ENCODE assay signal across 19 cellular contexts in the genomic region with DNA sequence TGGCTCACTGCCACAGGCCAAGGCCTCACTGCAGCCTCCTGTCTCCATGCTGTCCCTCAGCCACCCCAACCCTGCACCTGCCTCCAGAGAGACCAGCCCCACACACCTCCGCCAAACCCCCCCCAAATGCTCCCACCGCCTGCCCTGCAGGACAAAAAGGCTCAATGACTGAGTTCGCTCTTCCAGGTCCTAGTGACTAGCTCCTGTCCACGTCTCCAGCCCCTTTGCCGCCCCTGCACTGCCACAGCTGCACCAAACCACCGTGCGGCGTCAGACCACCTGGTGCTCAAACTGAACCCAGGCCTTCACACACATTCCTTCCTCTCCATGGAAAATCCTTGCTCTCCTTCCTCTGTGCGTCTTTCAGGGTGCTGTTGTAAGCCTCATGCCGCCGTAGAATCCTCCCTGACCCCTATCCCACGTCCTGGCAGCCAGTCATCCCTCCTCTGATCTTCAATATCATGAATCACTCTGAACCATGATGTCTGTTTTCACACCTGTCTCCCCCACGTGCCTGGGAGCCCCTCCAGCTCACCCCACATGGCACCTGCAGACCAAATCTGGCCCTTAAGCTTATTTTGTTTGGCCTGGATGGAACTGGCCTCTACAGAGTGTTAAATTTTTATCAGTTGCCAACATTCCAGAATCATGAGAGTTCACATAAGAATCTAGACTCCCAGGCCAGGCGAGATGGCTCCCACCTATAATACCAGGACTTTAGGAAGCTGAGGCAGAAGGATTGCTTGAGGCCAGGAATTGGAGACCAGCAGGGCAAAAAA. TPM values are rescaled to one million over a fixed set of nuclear protein-coding genes. Genes with fewer than 3 reads are reported as not detected.
DNase-seq lines count a peak whose midpoint lies in the region; ATAC-seq and TF ChIP-seq lines count a peak whose summit lies in the region.
"Had no signal": no experiment of that assay in that cellular context is flagged by ENCODE, and none has a peak within 500 bp of the region (broad histone marks: within the 10 kb centered on the region; RNA-seq: fewer than 3 reads in every experiment).

No MANE protein-coding gene starts in this region.

- intact Hi-C loops in Right ventricle myocardium superior (cut with DNase I) (loop anchor here (10.0 kb wide), 1 partner anchor 423 kb away; no protein-coding TSS in a partner anchor), cardiac septum (cut with DNase I) (no loop called here)

- peaks cover 0 to 24% of the 10 kb centered on the region in 2 donors for H3K4me1 ChIP-seq in thoracic aorta (ENCODE audit: control insufficient read depth in 1 of 2, low read depth in 2 of 2)

- no peaks in the 10 kb centered on the region for H3K36me3 ChIP-seq in brain microvascular endothelial cell (replicated peaks)
- no peaks in the 10 kb centered on the region for H3K36me3 ChIP-seq in thoracic aorta
- H3K36me3 ChIP-seq: neutrophil, stomach had no signal

- TF ChIP-seq CTCF in brain microvascular endothelial cell (IDR thresholded peaks at IDR 0.05; ENCODE audit: low read depth, low read length, missing control alignments) (no peak), thoracic aorta (IDR thresholded peaks at IDR 0.05) (no peak)

- peak; percentile 43 for ATAC-seq in Right ventricle myocardium superior (ENCODE audit: poor library complexity)
- ATAC-seq in thoracic aorta (ENCODE audit: insufficient number of reproducible peaks, low FRiP score, low read depth), result no peak
- ATAC-seq: esophagus mucosa had no signal

- H3K9me3 ChIP-seq in thoracic aorta, result no peaks in the 10 kb centered on the region
- H3K9me3 ChIP-seq: neutrophil, stomach had no signal

- H3K27me3 ChIP-seq in brain microvascular endothelial cell (replicated peaks) (peaks cover 35% of the 10 kb centered on the region), thoracic aorta (replicated peaks; ENCODE audit: insufficient read depth) (no peaks in the 10 kb centered on the region)

- DNase-seq in Right ventricle myocardium superior, result no peak
- DNase-seq in cardiac septum (ENCODE audit: low spot score), result no peak
- DNase-seq in brain microvascular endothelial cell, result peak; percentile 65
- DNase-seq in hepatic stellate cell (ENCODE audit: low spot score), result peak; percentile 65
- no peak for DNase-seq in thoracic aorta (ENCODE audit: low spot score)
- no peak for DNase-seq in NCI-H510A treated with DMSO at 0.1 percent for 48 hours (lab: John Stamatoyannopoulos, UW)
- DNase-seq in activated naive CD4-positive, alpha-beta T cell treated with Interleukin-2 at 50 U/mL for 16 hours, result no peak
- no peak for DNase-seq in activated CD8-positive, alpha-beta memory T cell treated with anti-CD3 and anti-CD28 coated beads, Interleukin-2, amount 50 U/mL, for 48 hours
- DNase-seq: activated CD4-positive, CD25-positive, alpha-beta regulatory T cell treated with anti-CD3 and anti-CD28 coated beads, Interleukin-2, amount 50 U/mL, for 72 hours; KG1; NCI-H1417 treated with DMSO at 0.1 percent for 48 hours; NCI-H446 treated with DMSO at 0.1 percent for 48 hours; small intestine; stomach; T-helper 2 cell had no signal

- in situ Hi-C loops in brain microvascular endothelial cell (cut with HindIII; ENCODE audit: low pct_ligation_motif_present, low sequenced_read_pairs), result no loop called here

- H3K4me3 ChIP-seq in brain microvascular endothelial cell (ENCODE audit: low read depth, low read length) (no peak overlapping the region), thoracic aorta (no peak overlapping the region)
- H3K4me3 ChIP-seq: coronary artery, stomach had no signal

- no peak overlapping the region for H3K27ac ChIP-seq in brain microvascular endothelial cell
- H3K27ac ChIP-seq in thoracic aorta, result peak overlapping the region; percentile 37 to 41
- H3K27ac ChIP-seq: coronary artery, neutrophil, RWPE1, stomach had no signal

RNA-seq across cellular contexts. Expression of a gene that starts 4.3 kb away (rescaled TPM):
- total RNA-seq in Right ventricle myocardium superior (not detected), cardiac septum (8.0 TPM), thoracic aorta (1 to 10 TPM; 5.3 to 5.9 TPM)
- total RNA-seq: esophagus mucosa, stomach had no signal

Comparison
In these comparisons a context has a peak if more than half of its experiments do, and no peak if none do; other contexts are left out.
1. DNase-seq: peak in brain microvascular endothelial cell (single experiment) and hepatic stellate cell (single experiment); none in Right ventricle myocardium superior (single experiment), cardiac septum (single experiment), thoracic aorta (single experiment), NCI-H510A treated with DMSO at 0.1 percent for 48 hours (single experiment), activated naive CD4-positive, alpha-beta T cell treated with Interleukin-2 at 50 U/mL for 16 hours (single experiment) and activated CD8-positive, alpha-beta memory T cell treated with anti-CD3 and anti-CD28 coated beads, Interleukin-2, amount 50 U/mL, for 48 hours (single experiment).